15 cellular contexts compared by ENCODE assay signal in the genomic region with DNA sequence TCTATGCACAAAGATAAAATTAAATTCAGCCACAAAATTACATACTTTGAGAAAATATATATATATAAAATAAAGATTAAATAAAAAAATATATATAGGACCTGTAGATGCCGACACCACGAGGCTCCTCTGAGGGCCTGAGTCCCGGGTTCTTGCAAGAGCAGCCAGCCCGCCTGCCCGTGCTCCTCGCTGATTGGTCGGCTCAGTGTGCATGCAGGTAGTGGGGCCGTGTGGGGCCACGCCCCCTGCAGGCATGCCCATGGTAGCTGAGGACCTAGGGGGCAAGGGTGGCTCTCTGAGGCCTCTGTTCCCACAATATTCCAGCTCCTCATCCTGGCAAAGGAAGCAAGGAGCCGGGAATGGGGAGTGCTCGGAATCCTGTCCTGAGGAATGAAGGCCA.
DNase-seq lines count a peak whose midpoint lies in the region; ATAC-seq and TF ChIP-seq lines count a peak whose summit lies in the region.
"Had no signal": no experiment of that assay in that cellular context is flagged by ENCODE, and none has a peak within 500 bp of the region (broad histone marks: within the 10 kb centered on the region; RNA-seq: fewer than 3 reads in every experiment).

No MANE protein-coding gene starts in this region.

- H3K23me2 ChIP-seq in H9 (ENCODE audit: insufficient read length, low read depth, low read length, poor library complexity, severe bottlenecking): no peaks in the 10 kb centered on the region

- H4K8ac ChIP-seq in H9 (replicated peaks; ENCODE audit: insufficient read length, low read depth, low read length): no peak overlapping the region

- H3K9me3 Mint-ChIP-seq in GM23338: 0 out of 3 replicates have a peak, but pooled peaks cover 3% of the 10 kb centered on the region
- H3K9me3 Mint-ChIP-seq in H9: peaks cover 45 to 48% of the 10 kb centered on the region in 2 experiments
- H3K9me3 Mint-ChIP-seq in endodermal cell: peaks cover 39% of the 10 kb centered on the region
- H3K9me3 Mint-ChIP-seq: CD8-positive, alpha-beta T cell had no signal

- no TSS peak for BruUV-seq in PC-9 (replicated peaks; lab: Mats Ljungman, UMichigan)

- H2BK15ac ChIP-seq in H9 (ENCODE audit: low read depth, low read length): no peak overlapping the region

- CTCF ChIA-PET in PC-9 (lab: Charles Lee): no interaction called here

- H3K9ac ChIP-seq in H9 (ENCODE audit: extremely low read depth, insufficient read length, low read length) (no peak overlapping the region), endodermal cell (ENCODE audit: extremely low read depth, low read length, poor library complexity, severe bottlenecking) (no peak overlapping the region)
- H3K9ac ChIP-seq: BLaER1 treated with 17β-estradiol and CSF1 and Interleukin-3, amounts not matched to agents 10 nM and 100 nM had no signal

- no peak overlapping the region for H2BK120ac ChIP-seq in H9 (ENCODE audit: low read depth, low read length, poor library complexity, severe bottlenecking)

- H3K79me1 ChIP-seq in H9 (ENCODE audit: insufficient read depth, low read depth, low read length, poor library complexity, severe bottlenecking): no peaks in the 10 kb centered on the region

- H3K36me3 ChIP-seq in GM23338 (ENCODE audit: insufficient read depth) (no peaks in the 10 kb centered on the region), endodermal cell (ENCODE audit: control insufficient read depth, insufficient read depth, low read length) (no peaks in the 10 kb centered on the region), osteoblast (ENCODE audit: insufficient read depth, low read length) (no peaks in the 10 kb centered on the region), PC-9 (ENCODE audit: low read depth) (no peaks in the 10 kb centered on the region)
- H3K36me3 ChIP-seq: BLaER1 treated with 17β-estradiol and CSF1 and Interleukin-3, amounts not matched to agents 10 nM and 100 nM had no signal

- TF ChIP-seq CTCF in GM23338 (conservative IDR thresholded peaks at IDR 0.05; ENCODE audit: low read depth in 2 of 2) (0 out of 4 replicates have a peak, but pooled peaks of 1 of the 2 experiments have one; percentile 6), H9 (conservative IDR thresholded peaks at IDR 0.05) (no peak), endodermal cell (conservative IDR thresholded peaks at IDR 0.05) (no peak), osteoblast (IDR thresholded peaks at IDR 0.05; ENCODE audit: extremely low read depth, low read depth, low read length) (no peak), PC-9 (conservative IDR thresholded peaks at IDR 0.05) (no peak)

- no peak for ATAC-seq in GM23338
- ATAC-seq in HG02970 (IDR thresholded peaks at IDR 0.05; ENCODE audit: low FRiP score, unreplicated experiment): no peak
- ATAC-seq: CD8-positive, alpha-beta T cell had no signal

- no peaks in the 10 kb centered on the region for H3K27me3 Mint-ChIP-seq in GM23338 (ENCODE audit: insufficient read depth, low read depth, poor library complexity)
- no peaks in the 10 kb centered on the region for H3K27me3 Mint-ChIP-seq in H9 (ENCODE audit: low read depth)
- peaks cover 3% of the 10 kb centered on the region for H3K27me3 Mint-ChIP-seq in endodermal cell (ENCODE audit: insufficient read depth)

- H3K4me1 Mint-ChIP-seq in GM23338: no peaks in the 10 kb centered on the region
- no peaks in the 10 kb centered on the region for H3K4me1 Mint-ChIP-seq in H9
- no peaks in the 10 kb centered on the region for H3K4me1 Mint-ChIP-seq in endodermal cell
- H3K4me1 Mint-ChIP-seq: B cell had no signal

- no peak overlapping the region for H2BK20ac ChIP-seq in H9 (ENCODE audit: low read depth, low read length, poor library complexity, severe bottlenecking)

- no peak overlapping the region for H4K5ac ChIP-seq in H9 (ENCODE audit: insufficient read length, low read depth, low read length)

- no peak overlapping the region for H3K56ac ChIP-seq in H9 (ENCODE audit: insufficient read length, low read depth, low read length)

- H3K9me3 ChIP-seq in H9 (ENCODE audit: control insufficient read depth, low read depth, low read length): no peaks in the 10 kb centered on the region
- no peaks in the 10 kb centered on the region for H3K9me3 ChIP-seq in endodermal cell (ENCODE audit: control insufficient read depth, low read length)
- H3K9me3 ChIP-seq in osteoblast (ENCODE audit: low read depth, low read length): no peaks in the 10 kb centered on the region
- H3K9me3 ChIP-seq in PC-9 (ENCODE audit: insufficient read depth, low read depth): no peaks in the 10 kb centered on the region

- no peak overlapping the region for H4K91ac ChIP-seq in H9 (ENCODE audit: insufficient read length, low read depth, low read length)

- H3K4me3 Mint-ChIP-seq in GM23338 (no peak overlapping the region), H9 (no peak overlapping the region), endodermal cell (no peak overlapping the region)
- H3K4me3 Mint-ChIP-seq: B cell; CD8-positive, alpha-beta T cell had no signal

- H3K36me3 Mint-ChIP-seq in GM23338 (ENCODE audit: low read depth): no peaks in the 10 kb centered on the region
- H3K36me3 Mint-ChIP-seq in H9 (ENCODE audit: insufficient read depth in 1 of 3, low read depth in 3 of 3): 0 out of 7 replicates have a peak, but pooled peaks cover 0 to 3% (median 0%) of the 10 kb centered on the region in 3 experiments
- no peaks in the 10 kb centered on the region for H3K36me3 Mint-ChIP-seq in endodermal cell (ENCODE audit: low read depth)
- H3K36me3 Mint-ChIP-seq: CD8-positive, alpha-beta T cell had no signal

- H3K18ac ChIP-seq in H9 (ENCODE audit: insufficient read length, low read depth, low read length): no peak overlapping the region

- H3F3A ChIP-seq in GM23338 (replicated peaks; ENCODE audit: low read depth) (no peaks in the 10 kb centered on the region), PC-9 (ENCODE audit: insufficient read depth, low read depth) (no peaks in the 10 kb centered on the region)

- no peak overlapping the region for H3K4ac ChIP-seq in H9 (ENCODE audit: low read depth, low read length)

- H3K9me2 ChIP-seq in GM23338 (ENCODE audit: insufficient read depth): no peaks in the 10 kb centered on the region
- no peaks in the 10 kb centered on the region for H3K9me2 ChIP-seq in PC-9 (ENCODE audit: insufficient read depth)

- H3K79me2 ChIP-seq in GM23338 (replicated peaks; ENCODE audit: insufficient read depth) (no peaks in the 10 kb centered on the region), H9 (ENCODE audit: insufficient read depth, low read length) (no peaks in the 10 kb centered on the region), osteoblast (ENCODE audit: insufficient read depth, low read length) (no peaks in the 10 kb centered on the region), PC-9 (ENCODE audit: low read depth) (no peaks in the 10 kb centered on the region)

- H3K27ac ChIP-seq in GM23338 (ENCODE audit: low read depth) (no peak overlapping the region), H9 (ENCODE audit: insufficient read length, low read depth, low read length) (no peak overlapping the region), endodermal cell (ENCODE audit: low read depth, low read length) (no peak overlapping the region), osteoblast (ENCODE audit: low read depth, low read length) (no peak overlapping the region), PC-9 (no peak overlapping the region)
- H3K27ac ChIP-seq: BLaER1 treated with 17β-estradiol and CSF1 and Interleukin-3, amounts not matched to agents 10 nM and 100 nM; HL-60 had no signal

- no peak overlapping the region for H2AK5ac ChIP-seq in H9 (ENCODE audit: insufficient read length, low read length)

- POLR2A ChIA-PET in PC-9 (lab: Charles Lee; ENCODE audit: unreplicated experiment): no interaction called here

- H2AFZ ChIP-seq in GM23338: no peak overlapping the region
- H2AFZ ChIP-seq in H9 (ENCODE audit: low read length): no peak overlapping the region
- no peak overlapping the region for H2AFZ ChIP-seq in osteoblast (ENCODE audit: low read length)
- H2AFZ ChIP-seq in PC-9: no peak overlapping the region

- H3K27me3 ChIP-seq in GM23338 (ENCODE audit: insufficient read depth) (no peaks in the 10 kb centered on the region), H9 (ENCODE audit: insufficient read depth, low read length) (no peaks in the 10 kb centered on the region), endodermal cell (ENCODE audit: control insufficient read depth, insufficient read depth, low read length, poor library complexity, severe bottlenecking) (no peaks in the 10 kb centered on the region), osteoblast (ENCODE audit: insufficient read depth, low read length) (no peaks in the 10 kb centered on the region), PC-9 (ENCODE audit: insufficient read depth, low read depth) (no peaks in the 10 kb centered on the region)

- H3K4me1 ChIP-seq in GM23338 (ENCODE audit: insufficient read depth): no peaks in the 10 kb centered on the region
- H3K4me1 ChIP-seq in H9 (ENCODE audit: insufficient read depth, low read length): no peaks in the 10 kb centered on the region
- no peaks in the 10 kb centered on the region for H3K4me1 ChIP-seq in endodermal cell (ENCODE audit: control insufficient read depth, insufficient read depth, low read length)
- H3K4me1 ChIP-seq in osteoblast (ENCODE audit: insufficient read depth, low read length): no peaks in the 10 kb centered on the region
- no peaks in the 10 kb centered on the region for H3K4me1 ChIP-seq in PC-9 (replicated peaks; ENCODE audit: insufficient read depth)
- H3K4me1 ChIP-seq: BLaER1 treated with 17β-estradiol and CSF1 and Interleukin-3, amounts not matched to agents 10 nM and 100 nM had no signal

- H3K27ac Mint-ChIP-seq in GM23338: no peak overlapping the region
- H3K27ac Mint-ChIP-seq in H9: no peak overlapping the region
- no peak overlapping the region for H3K27ac Mint-ChIP-seq in endodermal cell
- H3K27ac Mint-ChIP-seq: B cell; CD8-positive, alpha-beta T cell had no signal

- no peak overlapping the region for H3T11ph ChIP-seq in H9 (ENCODE audit: low read length)

- no peak overlapping the region for H2BK12ac ChIP-seq in H9 (ENCODE audit: insufficient read length, low read depth, low read length)

- no peak overlapping the region for H3K14ac ChIP-seq in H9 (ENCODE audit: insufficient read depth, low read length)

- peak; percentile 3 for DNase-seq in GM23338 (ENCODE audit: low spot score)
- peak; percentile 39 for DNase-seq in H9
- DNase-seq in endodermal cell: peak; percentile 42
- DNase-seq in osteoblast (ENCODE audit: insufficient read length, low spot score, missing footprints): peak; percentile 42
- no peak for DNase-seq in SKM-1 (lab: John Stamatoyannopoulos, UW; ENCODE audit: unreplicated experiment)
- DNase-seq in PC-9: no peak
- DNase-seq: Calu3; CD8-positive, alpha-beta T cell; DMS79 treated with DMSO at 0.1 percent for 48 hours; GF-D8; HCEC 1CT had no signal

- H4K20me1 ChIP-seq in GM23338 (replicated peaks; ENCODE audit: insufficient read depth) (no peaks in the 10 kb centered on the region), H9 (ENCODE audit: control insufficient read depth, insufficient read depth, insufficient read length) (no peaks in the 10 kb centered on the region), osteoblast (ENCODE audit: insufficient read depth, low read length) (no peaks in the 10 kb centered on the region), PC-9 (ENCODE audit: insufficient read depth) (no peaks in the 10 kb centered on the region)
- H4K20me1 ChIP-seq: BLaER1 treated with 17β-estradiol and CSF1 and Interleukin-3, amounts not matched to agents 10 nM and 100 nM had no signal

- no peak overlapping the region for H3K4me3 ChIP-seq in GM23338
- no peak overlapping the region for H3K4me3 ChIP-seq in endodermal cell (ENCODE audit: low read length)
- H3K4me3 ChIP-seq in osteoblast (ENCODE audit: insufficient read depth, low read length): no peak overlapping the region
- no peak overlapping the region for H3K4me3 ChIP-seq in PC-9
- H3K4me3 ChIP-seq: BLaER1 treated with 17β-estradiol and CSF1 and Interleukin-3, amounts not matched to agents 10 nM and 100 nM had no signal

- intact Hi-C loops in PC-9 (cut with micrococcal nuclease; ENCODE audit: unreplicated experiment): no loop called here

- H3K23ac ChIP-seq in H9 (ENCODE audit: insufficient read length, low read depth, low read length): no peak overlapping the region

- no peak overlapping the region for H2BK5ac ChIP-seq in H9 (ENCODE audit: insufficient read length, low read length)

- WGBS in H9 (ENCODE audit: extremely low coverage, insufficient read length, low lambda C conversion rate): no CpG with 5 or more reads among the region's 11 CpGs
- WGBS in endodermal cell (ENCODE audit: insufficient coverage in 1 of 2, insufficient read length in 1 of 2), 2 experiments: 91 to 97% methylated on average over 6 to 10 of the region's 11 CpGs

- H3K4me2 ChIP-seq in GM23338 (no peak overlapping the region), H9 (ENCODE audit: insufficient read depth, insufficient read length, low read length) (no peak overlapping the region), osteoblast (ENCODE audit: insufficient read depth, low read length) (no peak overlapping the region), PC-9 (no peak overlapping the region)
- H3K4me2 ChIP-seq: BLaER1 treated with 17β-estradiol and CSF1 and Interleukin-3, amounts not matched to agents 10 nM and 100 nM had no signal

Comparison
In these comparisons a context has a peak if more than half of its experiments do, and no peak if none do; other contexts are left out.
1. DNase-seq: peak in GM23338 (single experiment), H9 (single experiment), endodermal cell (single experiment) and osteoblast (single experiment); none in SKM-1 (single experiment) and PC-9 (0 of 2).